29 cellular contexts compared by ENCODE assay signal in genomic region chr1:98288494-98288893, GRCh38.
"Had no signal": no experiment of that assay in that cellular context is flagged by ENCODE, and none has a peak within 500 bp of the region (broad histone marks: within the 10 kb centered on the region; RNA-seq: fewer than 3 reads in every experiment).

No MANE protein-coding gene starts in this region.

- H3K9me3 Mint-ChIP-seq: activated CD4-positive, alpha-beta T cell treated with anti-CD3 and anti-CD28 coated beads, Interleukin-2, amount 10 ng/mL, durations not matched to agents 7 days and 5 days; activated T-helper 2 cell treated with anti-CD3 and anti-CD28 coated beads, Interferon-gamma antibody, Interleukin-2, Interleukin-4, amounts not matched to agents 10 μg/mL and 5 μg/mL and 100 μg/mL, durations not matched to agents 14 hours and 24 hours and 36 hours; dendritic cell treated with granulocyte-macrophage colony-stimulating factor and Interleukin-4, amounts not matched to agents 40 ng/mL and 50 ng/mL, for 4 days; endodermal cell; immature natural killer cell; stimulated activated effector memory CD8-positive, alpha-beta T cell treated with anti-CD3 and anti-CD28 coated beads, Interleukin-12 subunit alpha, Interleukin-12 subunit beta, amount 100 ng/mL, for 72 hours; type B pancreatic cell had no signal

- H3K36me3 ChIP-seq: ovary, uterus had no signal

- H3K36me3 Mint-ChIP-seq: naive B cell; stimulated activated effector memory CD8-positive, alpha-beta T cell treated with anti-CD3 and anti-CD28 coated beads, Interleukin-12 subunit alpha, Interleukin-12 subunit beta, amount 100 ng/mL, for 72 hours; type B pancreatic cell had no signal

- H3K4me3 ChIP-seq: ovary, skin epidermis, uterus had no signal

- H3K27me3 ChIP-seq: ovary, uterus had no signal

- ATAC-seq: activated CD8-positive, alpha-beta T cell treated with anti-CD3 and anti-CD28 coated beads for 36 hours; activated naive CD8-positive, alpha-beta T cell treated with anti-CD3 and anti-CD28 coated beads, Interleukin-2, amount 50 U/mL, for 24 hours; esophagus mucosa; left colon; sciatic nerve; stimulated activated effector memory CD8-positive, alpha-beta T cell treated with anti-CD3 and anti-CD28 coated beads, Interleukin-12 subunit alpha, Interleukin-12 subunit beta, amount 100 ng/mL, for 72 hours had no signal

- H3K4me1 ChIP-seq: uterus had no signal

- H3K4me3 Mint-ChIP-seq: activated CD4-positive, alpha-beta T cell treated with anti-CD3 and anti-CD28 coated beads, Interleukin-2, amount 10 ng/mL, durations not matched to agents 7 days and 5 days; activated CD8-positive, alpha-beta T cell treated with anti-CD3 and anti-CD28 coated beads for 36 hours; activated naive CD4-positive, alpha-beta T cell treated with anti-CD3 and anti-CD28 coated beads, Interleukin-2, amount 50 U/mL, for 24 hours; activated naive CD8-positive, alpha-beta T cell treated with anti-CD3 and anti-CD28 coated beads, Interleukin-2, amount 50 U/mL, for 24 hours; dendritic cell treated with granulocyte-macrophage colony-stimulating factor and Interleukin-4, amounts not matched to agents 40 ng/mL and 50 ng/mL, for 4 days; endodermal cell; immature natural killer cell; naive B cell; stimulated activated effector memory CD8-positive, alpha-beta T cell treated with anti-CD3 and anti-CD28 coated beads, Interleukin-12 subunit alpha, Interleukin-12 subunit beta, amount 100 ng/mL, for 72 hours; stimulated activated naive CD8-positive, alpha-beta T cell treated with anti-CD3 and anti-CD28 coated beads, Interleukin-15, Interleukin-2, amounts not matched to agents 100 ng/mL and 50 ng/mL, for 24 hours; type B pancreatic cell had no signal

- H3K27ac Mint-ChIP-seq: activated CD4-positive, alpha-beta T cell treated with anti-CD3 and anti-CD28 coated beads, Interleukin-2, amount 10 ng/mL, durations not matched to agents 7 days and 5 days; activated CD8-positive, alpha-beta T cell treated with anti-CD3 and anti-CD28 coated beads for 36 hours; activated naive CD4-positive, alpha-beta T cell treated with anti-CD3 and anti-CD28 coated beads, Interleukin-2, amount 50 U/mL, for 24 hours; activated naive CD8-positive, alpha-beta T cell treated with anti-CD3 and anti-CD28 coated beads, Interleukin-2, amount 50 U/mL, for 24 hours; activated T-helper 2 cell treated with anti-CD3 and anti-CD28 coated beads, Interferon-gamma antibody, Interleukin-2, Interleukin-4, amounts not matched to agents 10 μg/mL and 5 μg/mL and 100 μg/mL, durations not matched to agents 14 hours and 24 hours and 36 hours; dendritic cell treated with granulocyte-macrophage colony-stimulating factor and Interleukin-4, amounts not matched to agents 40 ng/mL and 50 ng/mL, for 4 days; endodermal cell; immature natural killer cell; naive B cell; progenitor cell of endocrine pancreas; stimulated activated effector memory CD8-positive, alpha-beta T cell treated with anti-CD3 and anti-CD28 coated beads, Interleukin-12 subunit alpha, Interleukin-12 subunit beta, amount 100 ng/mL, for 72 hours; stimulated activated naive CD8-positive, alpha-beta T cell treated with anti-CD3 and anti-CD28 coated beads, Interleukin-15, Interleukin-2, amounts not matched to agents 100 ng/mL and 50 ng/mL, for 24 hours; type B pancreatic cell had no signal

- H3K4me1 Mint-ChIP-seq: activated CD4-positive, alpha-beta T cell treated with anti-CD3 and anti-CD28 coated beads, Interleukin-2, amount 10 ng/mL, durations not matched to agents 7 days and 5 days; activated naive CD4-positive, alpha-beta T cell treated with anti-CD3 and anti-CD28 coated beads, Interleukin-2, amount 50 U/mL, for 24 hours; activated naive CD8-positive, alpha-beta T cell treated with anti-CD3 and anti-CD28 coated beads, Interleukin-2, amount 50 U/mL, for 24 hours; endodermal cell; naive B cell; stimulated activated effector memory CD8-positive, alpha-beta T cell treated with anti-CD3 and anti-CD28 coated beads, Interleukin-12 subunit alpha, Interleukin-12 subunit beta, amount 100 ng/mL, for 72 hours had no signal

- DNase-seq: activated CD4-positive, alpha-beta T cell treated with anti-CD3 and anti-CD28 coated beads, Interleukin-2, amount 10 ng/mL, durations not matched to agents 7 days and 5 days; activated CD4-positive, CD25-positive, alpha-beta regulatory T cell treated with anti-CD3 and anti-CD28 coated beads, Interleukin-2, amount 50 U/mL, for 72 hours; activated CD8-positive, alpha-beta T cell treated with anti-CD3 and anti-CD28 coated beads for 36 hours; activated naive CD8-positive, alpha-beta T cell treated with anti-CD3 and anti-CD28 coated beads, Interleukin-2, amount 50 U/mL, for 24 hours; activated T-cell treated with anti-CD3 and anti-CD28 coated beads, Interleukin-2, amount 50 U/mL, for 48 hours; amygdala; caudate nucleus; endodermal cell; foreskin fibroblast; head of caudate nucleus; hypothalamus; immature natural killer cell; kidney; left colon; mammary epithelial cell; naive B cell; ovary; stimulated activated CD4-positive, alpha-beta T cell treated with anti-CD3 and anti-CD28 coated beads, Interleukin-4, amount 100 ng/mL, for 24 hours; uterus had no signal

- H3K9me3 ChIP-seq: ovary, uterus had no signal

- H3K27me3 Mint-ChIP-seq: activated CD8-positive, alpha-beta T cell treated with anti-CD3 and anti-CD28 coated beads for 36 hours; activated naive CD4-positive, alpha-beta T cell treated with anti-CD3 and anti-CD28 coated beads, Interleukin-2, amount 50 U/mL, for 24 hours; activated naive CD8-positive, alpha-beta T cell treated with anti-CD3 and anti-CD28 coated beads, Interleukin-2, amount 50 U/mL, for 24 hours; dendritic cell treated with granulocyte-macrophage colony-stimulating factor and Interleukin-4, amounts not matched to agents 40 ng/mL and 50 ng/mL, for 4 days; naive B cell; progenitor cell of endocrine pancreas; stimulated activated naive CD8-positive, alpha-beta T cell treated with anti-CD3 and anti-CD28 coated beads, Interleukin-15, Interleukin-2, amounts not matched to agents 100 ng/mL and 50 ng/mL, for 24 hours had no signal

- H3K27ac ChIP-seq: ovary, skin epidermis, uterus had no signal
